ENCODE assay signal across 1 cellular context in genomic region chr2:128778843-128779242, GRCh38.
TF ChIP-seq lines count a peak whose summit lies in the region.

No MANE protein-coding gene starts in this region.

TF ChIP-seq in K562, 482 proteins besides CTCF, POLR2A, EP300 and RAD21 (continued from another document):
- TF ChIP-seq BRF2 (IDR thresholded peaks at IDR 0.05; ENCODE audit: borderline replicate concordance, insufficient read depth, insufficient read length) = no peak
